ENCODE assay signal across 9 cellular contexts in the genomic region with DNA sequence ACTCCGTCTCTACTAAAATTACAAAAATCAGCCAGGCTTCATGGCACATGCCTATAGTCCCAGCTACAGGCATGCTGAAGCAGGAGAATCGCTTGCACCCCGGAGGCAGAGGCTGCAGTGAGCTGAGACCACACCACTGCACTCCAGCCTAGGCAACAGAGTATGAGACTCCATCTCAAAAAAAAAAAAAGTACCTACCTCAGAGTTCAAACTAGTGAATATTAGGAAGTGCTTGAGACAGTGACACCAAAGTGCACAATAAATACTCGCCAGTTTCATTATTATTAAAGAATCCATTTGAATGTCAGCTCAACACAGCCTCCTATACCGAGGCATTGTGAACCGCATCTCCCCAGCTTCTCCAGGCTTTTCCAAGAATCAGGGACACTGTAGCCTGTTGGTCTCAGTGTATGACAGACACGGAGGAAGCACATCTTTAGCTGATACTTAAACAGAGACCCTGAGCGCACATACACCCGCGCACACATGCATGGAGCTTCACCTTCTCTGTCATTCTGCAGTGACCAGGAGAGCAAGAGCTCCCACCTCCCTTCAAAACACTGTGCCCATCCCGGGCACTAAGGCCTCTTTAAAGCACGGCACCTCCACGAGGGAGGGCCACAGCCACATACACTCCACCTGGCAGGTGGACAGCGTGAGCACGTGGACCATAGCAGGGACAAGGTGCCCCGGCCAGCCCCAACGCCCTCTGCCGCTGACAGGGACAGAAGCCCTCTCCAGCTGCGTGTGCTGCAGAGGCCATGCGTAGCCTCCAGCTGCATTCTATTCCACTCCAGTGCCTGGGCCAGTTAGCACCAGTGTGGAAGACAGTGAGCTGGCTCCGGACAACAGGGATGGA. TPM values are rescaled to one million over a fixed set of nuclear protein-coding genes. Genes with fewer than 3 reads are reported as not detected.
DNase-seq lines count a peak whose midpoint lies in the region; ATAC-seq, FAIRE-seq and TF ChIP-seq lines count a peak whose summit lies in the region.
"Had no signal": no experiment of that assay in that cellular context is flagged by ENCODE, and none has a peak within 500 bp of the region (broad histone marks: within the 10 kb centered on the region; RNA-seq: fewer than 3 reads in every experiment).

No MANE protein-coding gene starts in this region.

- no peak for ATAC-seq in GM21423 (IDR thresholded peaks at IDR 0.05; ENCODE audit: unreplicated experiment)
- no peak for ATAC-seq in pancreas
- no peak for ATAC-seq in GM21381 (IDR thresholded peaks at IDR 0.05; ENCODE audit: unreplicated experiment)

- WGBS in pancreas, 2 donors, result 82 to 86% methylated on average over 21 of the region's 21 CpGs

- no peak for FAIRE-seq in pancreas (lab: Jason Lieb, UNC)

- no peaks in the 10 kb centered on the region for H3K27me3 ChIP-seq in OCI-LY1 (ENCODE audit: insufficient read depth, low read length)
- H3K27me3 ChIP-seq in duodenal mucosa (ENCODE audit: control insufficient read depth in 1 of 2, insufficient read depth in 2 of 2, low read length in 2 of 2), result no peaks in the 10 kb centered on the region
- no peaks in the 10 kb centered on the region for H3K27me3 ChIP-seq in osteoblast (ENCODE audit: insufficient read depth, low read length)
- no peaks in the 10 kb centered on the region for H3K27me3 ChIP-seq in pancreas

- peaks cover 60% of the 10 kb centered on the region for H3K4me1 ChIP-seq in OCI-LY1 (ENCODE audit: insufficient read depth, low read length, severe bottlenecking)
- H3K4me1 ChIP-seq in duodenal mucosa (ENCODE audit: control insufficient read depth in 1 of 2, insufficient read depth in 2 of 2, low read length in 2 of 2), result peaks cover 57 to 64% of the 10 kb centered on the region in 2 donors
- H3K4me1 ChIP-seq in osteoblast (ENCODE audit: insufficient read depth, low read length), result peaks cover 33% of the 10 kb centered on the region
- peaks cover 5 to 8% (median 6%) of the 10 kb centered on the region in 3 donors for H3K4me1 ChIP-seq in pancreas

- H2AFZ ChIP-seq in OCI-LY1 (ENCODE audit: low read length) (no peak overlapping the region), osteoblast (ENCODE audit: low read length) (no peak overlapping the region)

- H3K79me2 ChIP-seq in OCI-LY1 (ENCODE audit: insufficient read depth, low read length) (peaks cover 16% of the 10 kb centered on the region), osteoblast (ENCODE audit: insufficient read depth, low read length) (peaks cover 50% of the 10 kb centered on the region)

- intact Hi-C loops in pancreas (cut with DNase I), result loop anchor here in 2 of 3 donors (5.0 kb wide), 2 partner anchors 117 to 212 kb away; no protein-coding TSS in a partner anchor

- H4K20me1 ChIP-seq in OCI-LY1 (ENCODE audit: insufficient read depth, low read length), result no peaks in the 10 kb centered on the region
- H4K20me1 ChIP-seq in osteoblast (ENCODE audit: insufficient read depth, low read length), result peaks cover 59% of the 10 kb centered on the region

- H3K9me2 ChIP-seq in OCI-LY1 (ENCODE audit: low read depth, low read length), result no peaks in the 10 kb centered on the region

- H3K9me3 ChIP-seq in OCI-LY1 (ENCODE audit: low read length), result no peaks in the 10 kb centered on the region
- H3K9me3 ChIP-seq in duodenal mucosa (ENCODE audit: control insufficient read depth in 1 of 2, low read length in 2 of 2), result no peaks in the 10 kb centered on the region
- no peaks in the 10 kb centered on the region for H3K9me3 ChIP-seq in osteoblast (ENCODE audit: low read depth, low read length)
- no peaks in the 10 kb centered on the region for H3K9me3 ChIP-seq in pancreas

- H3K4me3 ChIP-seq in OCI-LY1 (ENCODE audit: low read depth, low read length, poor library complexity, severe bottlenecking) (no peak overlapping the region), duodenal mucosa (ENCODE audit: low read depth in 1 of 2, low read length in 2 of 2) (peak overlapping the region; percentile 37 to 60), osteoblast (ENCODE audit: insufficient read depth, low read length) (no peak overlapping the region), pancreas (no peak overlapping the region)

- TF ChIP-seq CTCF in OCI-LY1 (IDR thresholded peaks at IDR 0.05; ENCODE audit: low read length) (peak; percentile 3; the same call in 1 of the 2 replicates), osteoblast (IDR thresholded peaks at IDR 0.05; ENCODE audit: extremely low read depth, low read depth, low read length) (no peak), pancreas (IDR thresholded peaks at IDR 0.05) (no peak)

- H3K36me3 ChIP-seq in OCI-LY1 (ENCODE audit: insufficient read depth, low read length) (peaks cover 62% of the 10 kb centered on the region), duodenal mucosa (ENCODE audit: control insufficient read depth in 1 of 2, insufficient read depth in 2 of 2, low read length in 2 of 2) (peaks cover 20 to 36% of the 10 kb centered on the region in 2 donors), osteoblast (ENCODE audit: insufficient read depth, low read length) (peaks cover 80% of the 10 kb centered on the region), pancreas (peaks cover 0 to 6% (median 3%) of the 10 kb centered on the region in 3 donors)

- DNase-seq in EH (ENCODE audit: low read depth) (peak; percentile 39), osteoblast (ENCODE audit: insufficient read length, low spot score, missing footprints) (no peak), pancreas (no peak)
- no peak for DNase-seq in activated effector memory CD4-positive, alpha-beta T cell treated with anti-CD3 and anti-CD28 coated beads, Interleukin-2, amount 50 U/mL, for 16 hours

- H3K4me2 ChIP-seq in OCI-LY1 (ENCODE audit: low read length) (peak overlapping the region; percentile 31; the same call in 1 of the 2 replicates), osteoblast (ENCODE audit: insufficient read depth, low read length) (peak overlapping the region; percentile 45)
- H3K4me2 ChIP-seq: KMS-11 had no signal

- no peaks in the 10 kb centered on the region; the same call in none of the 2 replicates for H3F3A ChIP-seq in OCI-LY1 (ENCODE audit: insufficient read depth, low read length)

- H3K9ac ChIP-seq in OCI-LY1 (ENCODE audit: low read length) (no peak overlapping the region; the same call in 1 of the 2 replicates), duodenal mucosa (ENCODE audit: low read depth in 1 of 2, low read length in 2 of 2) (peak overlapping the region; percentile 48 to 52)
- H3K9ac ChIP-seq: KMS-11 had no signal

- H3K27ac ChIP-seq in OCI-LY1 (ENCODE audit: low read depth, low read length, poor library complexity, severe bottlenecking), result peak overlapping the region; percentile 85
- H3K27ac ChIP-seq in duodenal mucosa (ENCODE audit: low read depth, low read length), result peak overlapping the region; percentile 90
- H3K27ac ChIP-seq in osteoblast (ENCODE audit: low read depth, low read length), result peak overlapping the region; percentile 95
- H3K27ac ChIP-seq in pancreas, result no peak overlapping the region

RNA-seq across cellular contexts. Expression of a gene that starts 5.2 kb away (rescaled TPM):
- total RNA-seq in osteoblast (4,846 and 5,173 TPM in 2 replicates), pancreas (100 to 1,000 TPM; 149 to 657 (median 339) TPM)
- polyA plus RNA-seq in pancreas, result 100 to 1,000 TPM; 425 to 627 TPM

RNA-seq across cellular contexts. Expression of a gene that starts 16.3 kb away (rescaled TPM):
- total RNA-seq in osteoblast, result 12.7 and 13.4 TPM in 2 replicates
- total RNA-seq in pancreas, result 10 to 100 TPM in 1 of 6 donors, 1 to 10 TPM in 5; 4.0 to 10.2 (median 4.9) TPM
- 10 to 100 TPM; 22.1 to 36.5 TPM for polyA plus RNA-seq in pancreas

RNA-seq across cellular contexts. Expression of a gene that starts 28.6 kb away (rescaled TPM):
- total RNA-seq in osteoblast, result 18.3 and 21.4 TPM in 2 replicates
- 10 to 100 TPM in 4 of 6 donors, 1 to 10 TPM in 2; 9.1 to 17.7 (median 15.1) TPM for total RNA-seq in pancreas
- 10 to 100 TPM; 32.2 to 41.3 TPM for polyA plus RNA-seq in pancreas

RNA-seq across cellular contexts. Expression of a gene that starts 45.6 kb away (rescaled TPM):
- total RNA-seq in osteoblast, result 19.4 and 21.0 TPM in 2 replicates
- total RNA-seq in pancreas, result 10 to 100 TPM in 3 of 6 donors, 1 to 10 TPM in 3; 7.6 to 16.2 (median 10.0) TPM
- polyA plus RNA-seq in pancreas, result 1 to 10 TPM; 5.6 to 6.5 TPM

RNA-seq across cellular contexts. Expression of a gene that starts 46.4 kb away (rescaled TPM):
- total RNA-seq in osteoblast, result 58.3 and 68.8 TPM in 2 replicates
- total RNA-seq in pancreas, result 10 to 100 TPM; 66.3 to 79.7 (median 69.9) TPM
- 10 to 100 TPM; 30.6 to 64.7 TPM for polyA plus RNA-seq in pancreas

Comparison
In these comparisons a context has a peak if more than half of its experiments do, and no peak if none do; other contexts are left out.
1. H3K27ac ChIP-seq: peak in OCI-LY1 (single experiment), duodenal mucosa (single experiment) and osteoblast (single experiment); none in pancreas (0 of 4).
2. H3K4me3 ChIP-seq: peak in duodenal mucosa (2 of 2); none in OCI-LY1 (single experiment), osteoblast (single experiment) and pancreas (0 of 4).